ENCODE assay signal across 1 cellular context in the genomic region with DNA sequence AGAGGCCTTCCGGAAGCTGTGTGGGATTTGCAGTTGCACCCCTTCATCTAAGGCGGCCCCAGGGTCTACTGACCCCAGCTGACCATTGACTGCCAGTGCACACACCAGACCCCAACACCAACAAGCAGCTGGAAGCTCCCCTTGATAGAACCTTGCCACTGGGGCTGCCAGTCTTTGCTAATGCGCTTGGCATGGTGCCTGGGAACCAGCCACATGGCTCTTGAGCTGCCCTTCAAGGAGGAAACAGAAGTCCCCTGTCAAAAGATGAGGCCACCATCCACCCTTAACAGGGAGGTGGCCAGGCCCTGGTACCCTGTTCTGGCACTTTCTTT.
TF ChIP-seq lines count a peak whose summit lies in the region.

No MANE protein-coding gene starts in this region.

TF ChIP-seq in SK-N-SH treated with all-trans-retinoic acid at 6 μM for 48 hours, 23 proteins besides CTCF, POLR2A, EP300 and RAD21 (continued from another document):
- TF ChIP-seq TSHZ2 (CRISPR knock-in tag; IDR thresholded peaks at IDR 0.05): no peak
